13 cellular contexts compared by ENCODE assay signal in genomic region chr10:120788756-120789155, GRCh38.
DNase-seq lines count a peak whose midpoint lies in the region; ATAC-seq and TF ChIP-seq lines count a peak whose summit lies in the region.
"Had no signal": no experiment of that assay in that cellular context is flagged by ENCODE, and none has a peak within 500 bp of the region (broad histone marks: within the 10 kb centered on the region; RNA-seq: fewer than 3 reads in every experiment).

No MANE protein-coding gene starts in this region.

- H3K4me3 Mint-ChIP-seq in CD14-positive monocyte = no peak overlapping the region
- H3K4me3 Mint-ChIP-seq: B cell; CD8-positive, alpha-beta T cell had no signal

- intact Hi-C loops in CD14-positive monocyte (cut with micrococcal nuclease) = no loop called here

- no peak overlapping the region for H3K4me3 ChIP-seq in retinal pigment epithelial cell (ENCODE audit: low read length)
- H3K4me3 ChIP-seq: HAP-1 had no signal

- peak overlapping the region in 6 of 7 donors; percentile 73 to 90 (median 84) for H3K27ac Mint-ChIP-seq in CD14-positive monocyte
- H3K27ac Mint-ChIP-seq: B cell; CD8-positive, alpha-beta T cell had no signal

- H3K27me3 Mint-ChIP-seq in CD14-positive monocyte (ENCODE audit: low read depth in 3 of 3) = peaks cover 0 to 6% (median 4%) of the 10 kb centered on the region in 3 donors

- ATAC-seq in activated CD4-positive, CD25-positive, alpha-beta regulatory T cell treated with anti-CD3 and anti-CD28 coated beads, Interleukin-2, amount 50 U/mL, for 24 hours = no peak
- ATAC-seq: CD8-positive, alpha-beta T cell had no signal

- H3K4me1 Mint-ChIP-seq in CD14-positive monocyte = peaks cover 53% of the 10 kb centered on the region

- no peak for DNase-seq in CD14-positive monocyte (ENCODE audit: low spot score)
- DNase-seq in NCI-H82 (lab: John Stamatoyannopoulos, UW) = peak; percentile 83
- DNase-seq in iris pigment epithelial cell (ENCODE audit: low read depth) = peak; percentile 1
- DNase-seq in retinal pigment epithelial cell (ENCODE audit: low read depth) = peak; percentile 27
- DNase-seq in KBM-7 = no peak
- no peak for DNase-seq in DMS114 treated with DMSO at 0.1 percent for 48 hours (lab: John Stamatoyannopoulos, UW; ENCODE audit: unreplicated experiment)
- DNase-seq: CD8-positive, alpha-beta T cell; COR-L47; DND-41; GDM1 had no signal

- H3K9me3 Mint-ChIP-seq in CD14-positive monocyte = peaks cover 0 to 7% (median 4%) of the 10 kb centered on the region in 7 donors
- H3K9me3 Mint-ChIP-seq: CD8-positive, alpha-beta T cell had no signal

- TF ChIP-seq CTCF in CD14-positive monocyte (IDR thresholded peaks at IDR 0.05) = no peak
- TF ChIP-seq CTCF in retinal pigment epithelial cell (conservative IDR thresholded peaks at IDR 0.05; ENCODE audit: low read depth, low read length) = no peak

- in situ Hi-C loops in KBM-7 (cut with MboI; ENCODE audit: low pct_unique_long_range_greater_than_20kb, low sequenced_read_pairs) = no loop called here

- H3K36me3 Mint-ChIP-seq in CD14-positive monocyte = peaks cover 2 to 5% of the 10 kb centered on the region in 2 donors
- H3K36me3 Mint-ChIP-seq: CD8-positive, alpha-beta T cell had no signal

Comparison
In these comparisons a context has a peak if more than half of its experiments do, and no peak if none do; other contexts are left out.
1. DNase-seq: peak in NCI-H82 (single experiment), iris pigment epithelial cell (single experiment) and retinal pigment epithelial cell (single experiment); none in CD14-positive monocyte (single experiment), KBM-7 (single experiment) and DMS114 treated with DMSO at 0.1 percent for 48 hours (single experiment).